28 cellular contexts compared by ENCODE assay signal in the genomic region with DNA sequence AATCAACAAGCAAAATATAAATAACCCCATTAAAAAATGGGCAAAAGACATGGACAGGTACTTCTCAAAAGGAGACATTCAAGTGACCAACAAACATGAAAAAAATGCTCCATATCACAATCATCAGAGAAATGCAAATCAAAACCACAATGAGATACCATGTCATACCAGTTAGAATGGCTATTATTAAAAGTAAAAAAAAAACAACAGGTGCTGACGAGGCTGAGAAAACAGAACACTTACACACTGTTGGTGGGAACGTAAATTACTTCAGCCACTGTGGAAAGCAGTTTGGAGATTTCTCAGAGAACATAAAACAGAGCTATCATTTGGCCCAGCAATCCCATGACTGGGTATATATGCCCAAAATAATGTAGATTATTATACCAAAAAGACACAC.
"Had no signal": no experiment of that assay in that cellular context is flagged by ENCODE, and none has a peak within 500 bp of the region (broad histone marks: within the 10 kb centered on the region; RNA-seq: fewer than 3 reads in every experiment).

No MANE protein-coding gene starts in this region.

- ATAC-seq: activated CD8-positive, alpha-beta T cell treated with anti-CD3 and anti-CD28 coated beads for 36 hours; activated T-cell treated with anti-CD3 and anti-CD28 coated beads, Interleukin-2, amount 50 U/mL, for 72 hours; activated T-helper 17 cell treated with anti-CD3 and anti-CD28 coated beads, Interleukin-2, amount 50 U/mL, for 72 hours; Right ventricle myocardium inferior had no signal

- H3K4me3 ChIP-seq: PC-9 had no signal

- H3K27ac ChIP-seq: brain microvascular endothelial cell, PC-9, RWPE1 had no signal

- DNase-seq: activated CD4-positive, alpha-beta T cell treated with anti-CD3 and anti-CD28 coated beads, Interleukin-2, amount 10 ng/mL, durations not matched to agents 24 days and 14 days; activated CD4-positive, alpha-beta T cell treated with anti-CD3 and anti-CD28 coated beads, Interleukin-2, amount 50 U/mL, for 4 hours; activated CD8-positive, alpha-beta T cell treated with anti-CD3 and anti-CD28 coated beads for 36 hours; activated effector memory CD4-positive, alpha-beta T cell treated with anti-CD3 and anti-CD28 coated beads, Interleukin-2, amount 50 U/mL, for 16 hours; activated naive CD4-positive, alpha-beta T cell; activated naive CD4-positive, alpha-beta T cell treated with anti-CD3 and anti-CD28 coated beads, Interleukin-2, amount 50 U/mL, for 16 hours; activated naive CD8-positive, alpha-beta T cell treated with anti-CD3 and anti-CD28 coated beads for 36 hours; activated T-cell treated with anti-CD3 and anti-CD28 coated beads, Interleukin-2, amount 50 U/mL, for 1 hour; activated T-cell treated with anti-CD3 and anti-CD28 coated beads, Interleukin-2, amount 50 U/mL, for 72 hours; amniotic stem cell; aorta; brain microvascular endothelial cell; central memory CD4-positive, alpha-beta T cell; NCI-H1092; NCI-H1436 treated with DMSO at 0.1 percent for 48 hours; NCI-H187 treated with DMSO at 0.1 percent for 48 hours; NCI-H2081; NCI-H2171 treated with DMSO at 0.1 percent for 48 hours; NCI-H2227 treated with DMSO at 0.1 percent for 48 hours; NCI-H446; NCI-H510A treated with DMSO at 0.1 percent for 48 hours; PC-9; SIG-M5; T1000 had no signal

- H3K27me3 ChIP-seq: brain microvascular endothelial cell had no signal

- FAIRE-seq: RCC 7860 had no signal

- H3K4me2 ChIP-seq: PC-9 had no signal

- H3K36me3 ChIP-seq: brain microvascular endothelial cell had no signal

- H2AFZ ChIP-seq: PC-9 had no signal
